ENCODE assay signal across 8 cellular contexts in the genomic region with DNA sequence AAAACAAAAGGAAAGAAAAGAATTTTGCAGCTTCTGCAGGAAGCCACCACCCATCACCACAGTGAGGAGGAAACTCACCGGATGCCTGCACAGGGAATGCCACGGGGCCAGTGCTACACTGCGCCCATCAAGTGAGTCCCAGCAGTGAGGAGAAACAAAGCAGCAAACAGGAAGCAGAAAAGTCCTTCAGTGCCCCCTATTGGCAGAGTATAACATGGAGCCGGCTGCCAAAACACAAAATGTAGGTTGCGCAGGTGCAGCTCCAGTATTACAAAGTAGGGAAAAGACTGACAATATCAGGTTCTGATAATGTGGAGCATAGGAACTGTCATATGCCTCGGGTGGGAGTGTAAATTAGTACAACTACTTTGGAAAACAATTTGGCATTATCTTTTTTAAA. TPM values are rescaled to one million over a fixed set of nuclear protein-coding genes. Genes with fewer than 3 reads are reported as not detected.
DNase-seq lines count a peak whose midpoint lies in the region; ATAC-seq and TF ChIP-seq lines count a peak whose summit lies in the region.

No MANE protein-coding gene starts in this region.

- TF ChIP-seq CTCF in MM.1S (IDR thresholded peaks at IDR 0.05; ENCODE audit: low read length) (peak; percentile 62), WI38 (IDR thresholded peaks at IDR 0.05; ENCODE audit: low read depth, low read length) (peak; percentile 51), fibroblast of villous mesenchyme (IDR thresholded peaks at IDR 0.05; ENCODE audit: insufficient read depth, low read depth, low read length) (peak; percentile 38)

- H2AFZ ChIP-seq in MM.1S (ENCODE audit: low read length): no peak overlapping the region

- no peaks in the 10 kb centered on the region for H3K9me2 ChIP-seq in MM.1S (replicated peaks; ENCODE audit: insufficient read depth, low read length)

- H3K27me3 ChIP-seq in MM.1S (replicated peaks; ENCODE audit: insufficient read depth, low read length): no peaks in the 10 kb centered on the region

- no peaks in the 10 kb centered on the region for H3K36me3 ChIP-seq in MM.1S (replicated peaks; ENCODE audit: insufficient read depth, low read length)

- no peak overlapping the region for H3K4me2 ChIP-seq in MM.1S (ENCODE audit: low read depth, low read length)

- no peaks in the 10 kb centered on the region for H3F3A ChIP-seq in MM.1S (ENCODE audit: insufficient read depth, low read length)

- no peaks in the 10 kb centered on the region for H3K4me1 ChIP-seq in MM.1S (ENCODE audit: low read length)

- DNase-seq in SIG-M5 treated with dmso at 0.1 percent for 504 hours (lab: John Stamatoyannopoulos, UW; ENCODE audit: unreplicated experiment): peak; percentile 8
- DNase-seq in SIG-M5 (lab: John Stamatoyannopoulos, UW): no peak
- DNase-seq in MM.1S: peak; percentile 30
- peak; percentile 4 for DNase-seq in fibroblast of villous mesenchyme (ENCODE audit: low read depth)
- peak; percentile 30 for DNase-seq in stimulated activated CD8-positive, alpha-beta memory T cell treated with anti-CD3 and anti-CD28 coated beads, Interleukin-4, amount 100 ng/mL, for 48 hours
- no peak for DNase-seq in LoVo (ENCODE audit: low spot score)

- H3K9me3 ChIP-seq in MM.1S (replicated peaks; ENCODE audit: insufficient read depth, low read length): no peaks in the 10 kb centered on the region

- no peak overlapping the region for H3K27ac ChIP-seq in MM.1S (ENCODE audit: low read length)

- H3K4me3 ChIP-seq in MM.1S (ENCODE audit: low read length): no peak overlapping the region
- no peak overlapping the region for H3K4me3 ChIP-seq in WI38 (ENCODE audit: low read depth, low read length)
- H3K4me3 ChIP-seq in fibroblast of villous mesenchyme (ENCODE audit: low read depth, low read length): no peak overlapping the region

- H3K9ac ChIP-seq in MM.1S (ENCODE audit: low read length): no peak overlapping the region

- no peaks in the 10 kb centered on the region for H3K79me2 ChIP-seq in MM.1S (ENCODE audit: low read length)

- no peaks in the 10 kb centered on the region for H4K20me1 ChIP-seq in MM.1S (ENCODE audit: insufficient read depth, low read length)

- ATAC-seq in GM21367 (IDR thresholded peaks at IDR 0.05; ENCODE audit: unreplicated experiment): no peak

RNA-seq across cellular contexts. Expression of a gene that starts 23.3 kb away (rescaled TPM):
- 0.32 and 1.7 TPM in 2 replicates for total RNA-seq in fibroblast of villous mesenchyme

RNA-seq across cellular contexts. Expression of a gene that starts 47.6 kb away (rescaled TPM):
- 4.5 and 6.5 TPM in 2 replicates for total RNA-seq in fibroblast of villous mesenchyme

Comparison
In these comparisons a context has a peak if more than half of its experiments do, and no peak if none do; other contexts are left out.
1. DNase-seq: peak in SIG-M5 treated with dmso at 0.1 percent for 504 hours (single experiment), MM.1S (single experiment), fibroblast of villous mesenchyme (single experiment) and stimulated activated CD8-positive, alpha-beta memory T cell treated with anti-CD3 and anti-CD28 coated beads, Interleukin-4, amount 100 ng/mL, for 48 hours (single experiment); none in SIG-M5 (single experiment) and LoVo (single experiment).
2. Peak in every context shown above with its lines, with median percentiles within 50 percentile points of each other: CTCF ChIP-seq.